Comparison of ENCODE assay signal across 1 cellular context in genomic region chr13:59477011-59477410, GRCh38.
TF ChIP-seq lines count a peak whose summit lies in the region.

No MANE protein-coding gene starts in this region.

TF ChIP-seq in SK-N-SH treated with all-trans-retinoic acid at 6 μM for 48 hours, 23 proteins besides CTCF, POLR2A, EP300 and RAD21 (continued from another document):
- no peak for TF ChIP-seq PATZ1 (CRISPR knock-in tag; IDR thresholded peaks at IDR 0.05; ENCODE audit: borderline replicate concordance)
- TF ChIP-seq PPARA (CRISPR knock-in tag; IDR thresholded peaks at IDR 0.05; ENCODE audit: borderline replicate concordance): no peak
- no peak for TF ChIP-seq ZNF8 (CRISPR knock-in tag; IDR thresholded peaks at IDR 0.05)
- no peak for TF ChIP-seq GLIS3 (CRISPR knock-in tag; IDR thresholded peaks at IDR 0.05)
- no peak for TF ChIP-seq ZFP3 (CRISPR knock-in tag; IDR thresholded peaks at IDR 0.05)
- TF ChIP-seq ESRRG (CRISPR knock-in tag; IDR thresholded peaks at IDR 0.05): no peak
- no peak for TF ChIP-seq CSRNP3 (CRISPR knock-in tag; IDR thresholded peaks at IDR 0.05)
- TF ChIP-seq ISL1 (CRISPR knock-in tag; IDR thresholded peaks at IDR 0.05): no peak
- TF ChIP-seq SNAI2 (CRISPR knock-in tag; IDR thresholded peaks at IDR 0.05): no peak
- no peak for TF ChIP-seq ZC3H10 (CRISPR knock-in tag; IDR thresholded peaks at IDR 0.05)
- TF ChIP-seq RARB (CRISPR knock-in tag; IDR thresholded peaks at IDR 0.05): no peak
- no peak for TF ChIP-seq CREB5 (CRISPR knock-in tag; IDR thresholded peaks at IDR 0.05; ENCODE audit: low read depth)
- TF ChIP-seq TOX (CRISPR knock-in tag; IDR thresholded peaks at IDR 0.05; ENCODE audit: borderline replicate concordance): no peak
- TF ChIP-seq TSHZ2 (CRISPR knock-in tag; IDR thresholded peaks at IDR 0.05): no peak
- TF ChIP-seq ZFP30 (CRISPR knock-in tag; IDR thresholded peaks at IDR 0.05): no peak
